17 cellular contexts compared by ENCODE assay signal in the genomic region with DNA sequence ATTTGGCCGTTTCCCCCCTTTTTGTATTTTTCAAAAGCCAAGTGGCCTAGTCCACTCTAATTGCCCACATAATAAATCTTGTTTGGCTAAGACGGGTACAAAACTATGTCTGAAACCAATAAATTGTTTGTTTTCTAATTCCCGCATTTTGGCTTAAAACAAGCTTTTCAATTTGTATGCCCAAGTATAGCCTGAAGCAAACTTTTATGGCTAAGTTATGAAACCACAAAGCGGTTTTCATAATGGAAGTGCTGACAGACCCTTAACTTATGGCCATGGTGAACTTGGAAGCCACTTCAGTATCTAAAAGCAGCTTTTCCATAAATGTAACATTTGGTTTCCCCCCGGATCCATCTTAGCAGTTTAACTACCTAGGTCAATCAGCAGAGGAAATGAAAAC.
"Had no signal": no experiment of that assay in that cellular context is flagged by ENCODE, and none has a peak within 500 bp of the region (broad histone marks: within the 10 kb centered on the region; RNA-seq: fewer than 3 reads in every experiment).

No MANE protein-coding gene starts in this region.

- H3K27ac Mint-ChIP-seq: endodermal cell; naive thymus-derived CD8-positive, alpha-beta T cell had no signal

- H3K36me3 ChIP-seq: gastrocnemius medialis had no signal

- H3K27ac ChIP-seq: coronary artery, gastrocnemius medialis had no signal

- H3K36me3 Mint-ChIP-seq: naive thymus-derived CD8-positive, alpha-beta T cell had no signal

- H3K9me3 Mint-ChIP-seq: endodermal cell had no signal

- H3K4me1 ChIP-seq: gastrocnemius medialis had no signal

- H3K4me3 ChIP-seq: coronary artery, gastrocnemius medialis, heart right ventricle, mucosa of descending colon had no signal

- ATAC-seq: gastrocnemius medialis; heart right ventricle; left lobe of liver; mucosa of descending colon; naive thymus-derived CD8-positive, alpha-beta T cell; right cardiac atrium had no signal

- H3K4me3 Mint-ChIP-seq: endodermal cell; naive thymus-derived CD8-positive, alpha-beta T cell; neural crest cell had no signal

- DNase-seq: effector CD4-positive, alpha-beta T cell; endodermal cell; erythroblast; gastrocnemius medialis; heart right ventricle; hypothalamus; islet precursor cell; mammary epithelial cell; mucosa of descending colon; naive thymus-derived CD8-positive, alpha-beta T cell; right cardiac atrium; small intestine; stimulated activated CD4-positive, alpha-beta T cell treated with anti-CD3 and anti-CD28 coated beads, Interleukin-12 subunit alpha, Interleukin-12 subunit beta, amount 100 ng/mL, for 4 hours; stimulated activated naive CD4-positive, alpha-beta T cell treated with Interleukin-2 at 50 U/mL for 16 hours had no signal

- H3K9me3 ChIP-seq: gastrocnemius medialis, heart right ventricle, mucosa of descending colon had no signal

- H3K4me1 Mint-ChIP-seq: neural crest cell had no signal
